ENCODE assay signal across 16 cellular contexts in the genomic region with DNA sequence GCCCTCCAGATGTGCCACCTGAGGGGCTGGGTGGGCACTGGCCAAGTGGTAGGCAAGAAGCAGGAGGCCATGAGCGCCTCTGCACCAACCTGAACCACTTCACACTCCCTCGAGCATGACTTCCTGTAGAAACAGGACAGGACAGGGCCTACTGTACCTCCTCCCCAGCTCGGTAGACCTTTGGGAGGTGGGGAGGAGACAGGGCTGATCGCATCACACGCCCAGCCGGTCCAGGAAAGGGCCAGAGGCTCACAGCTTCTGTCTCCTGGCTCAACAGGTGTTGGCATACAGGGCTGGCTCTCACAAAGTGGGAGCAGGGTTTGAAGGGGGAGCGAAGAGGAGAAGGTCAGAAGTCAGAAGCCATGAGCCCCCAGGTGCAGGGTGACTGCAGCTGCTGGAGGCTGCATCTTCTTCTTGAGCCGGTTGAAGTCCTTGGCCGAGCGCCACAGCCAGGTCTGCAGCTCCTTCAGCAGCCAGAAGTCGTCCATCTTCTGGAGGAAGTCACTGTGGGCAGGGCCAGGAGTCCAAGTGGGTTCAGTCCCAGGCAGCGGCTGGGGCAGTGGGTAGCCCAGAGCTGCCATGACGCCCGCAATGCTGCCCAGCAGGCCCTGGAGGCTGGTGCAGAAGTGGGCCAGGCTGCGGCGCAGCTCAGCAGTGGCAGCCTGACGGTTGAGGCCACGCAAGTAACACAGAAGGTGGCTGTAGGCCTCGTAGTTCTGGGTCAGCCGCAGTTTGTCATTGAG. TPM values are rescaled to one million over a fixed set of nuclear protein-coding genes. Genes with fewer than 3 reads are reported as not detected.
DNase-seq lines count a peak whose midpoint lies in the region; ATAC-seq, FAIRE-seq and TF ChIP-seq lines count a peak whose summit lies in the region.
"Had no signal": no experiment of that assay in that cellular context is flagged by ENCODE, and none has a peak within 500 bp of the region (broad histone marks: within the 10 kb centered on the region; RNA-seq: fewer than 3 reads in every experiment).

No MANE protein-coding gene starts in this region.

- TF ChIP-seq CTCF in K562 (IDR thresholded peaks at IDR 0.05 in 2 of 3, conservative IDR thresholded peaks at IDR 0.05 in 1 of 3; ENCODE audit: insufficient read depth in 2 of 3, low read depth in 1 of 3, low read length in 3 of 3): no peak

- POLR2A ChIA-PET in K562 (lab: Yijun Ruan, JAX): interaction anchor here (0.6 to 1.2 kb wide), 3 partner anchors 11 to 45 kb away, joined by 4 read pairs; a partner anchor contains a TSS
- POLR2A ChIA-PET in naive thymus-derived CD4-positive, alpha-beta T cell (lab: Charles Lee): interaction anchor here (1.1 to 17.2 kb wide), 2 partner anchors 10 to 12 kb away, joined by 3 to 272 read pairs; a partner anchor contains a TSS

- H3K36me3 ChIP-seq in CD4-positive, CD25-positive, alpha-beta regulatory T cell (ENCODE audit: control insufficient read depth, insufficient read depth, low read length): no peaks in the 10 kb centered on the region
- peaks cover 5% of the 10 kb centered on the region; the same call in 1 of the 3 replicates for H3K36me3 ChIP-seq in K562 (ENCODE audit: control insufficient read depth, insufficient read depth, low read length)
- no peaks in the 10 kb centered on the region for H3K36me3 ChIP-seq in naive thymus-derived CD4-positive, alpha-beta T cell (ENCODE audit: control insufficient read depth in 2 of 3, insufficient read depth in 3 of 3, low read length in 3 of 3)

- H3K9me3 Mint-ChIP-seq in CD4-positive, CD25-positive, alpha-beta regulatory T cell: no peaks in the 10 kb centered on the region
- no peaks in the 10 kb centered on the region for H3K9me3 Mint-ChIP-seq in natural killer cell treated with Interleukin-12 subunit alpha and Interleukin-12 subunit beta and Interleukin-15 and Interleukin-18, amount 100 ng/mL, for 72 hours
- no peaks in the 10 kb centered on the region for H3K9me3 Mint-ChIP-seq in naive thymus-derived CD4-positive, alpha-beta T cell

- CTCF ChIA-PET in K562 (lab: Yijun Ruan, JAX; ENCODE audit: low intra/inter-chr PET ratio): no interaction called here
- CTCF ChIA-PET in naive thymus-derived CD4-positive, alpha-beta T cell (lab: Charles Lee): interaction anchor here (0.7 to 16.9 kb wide), 3 partner anchors 11 to 19 kb away, joined by 3 to 495 read pairs (median 3); a partner anchor contains a TSS

- peak; percentile 65 for FAIRE-seq in GM19239 (lab: Jason Lieb, UNC)
- FAIRE-seq in K562 (lab: Jason Lieb, UNC): no peak

- H3K4me3 ChIP-seq in CD4-positive, CD25-positive, alpha-beta regulatory T cell (ENCODE audit: low read depth, low read length): no peak overlapping the region
- H3K4me3 ChIP-seq in K562: no peak overlapping the region
- H3K4me3 ChIP-seq in naive thymus-derived CD4-positive, alpha-beta T cell (ENCODE audit: low read length): no peak overlapping the region
- H3K4me3 ChIP-seq: suprapubic skin had no signal

- 79% methylated on average over 16 of the region's 20 CpGs for WGBS in K562 (ENCODE audit: insufficient coverage, low coverage, missing lambda C conversion rate)

- no peak overlapping the region for H3K27ac ChIP-seq in CD4-positive, CD25-positive, alpha-beta regulatory T cell (ENCODE audit: insufficient read depth, low read length, poor library complexity, severe bottlenecking)
- H3K27ac ChIP-seq in K562 (ENCODE audit: extremely low read depth, low read depth, low read length): no peak overlapping the region
- H3K27ac ChIP-seq in naive thymus-derived CD4-positive, alpha-beta T cell (ENCODE audit: low read depth, low read length): no peak overlapping the region
- H3K27ac ChIP-seq: suprapubic skin, VCaP had no signal

- in situ Hi-C loops in K562 (cut with MboI): no loop called here

- H3K4me3 Mint-ChIP-seq in CD4-positive, CD25-positive, alpha-beta regulatory T cell: peak overlapping the region in 1 of 4 donors; percentile 73
- no peak overlapping the region for H3K4me3 Mint-ChIP-seq in natural killer cell treated with Interleukin-12 subunit alpha and Interleukin-12 subunit beta and Interleukin-15 and Interleukin-18, amount 100 ng/mL, for 72 hours
- peak overlapping the region in 2 of 10 donors; percentile 1 to 31 for H3K4me3 Mint-ChIP-seq in naive thymus-derived CD4-positive, alpha-beta T cell

- no peak overlapping the region for H2AFZ ChIP-seq in K562 (ENCODE audit: low read depth, low read length)

- H3K4me1 ChIP-seq in CD4-positive, CD25-positive, alpha-beta regulatory T cell (ENCODE audit: control insufficient read depth, insufficient read depth, low read length, poor library complexity, severe bottlenecking): peaks cover 12% of the 10 kb centered on the region
- peaks cover 6 to 38% of the 10 kb centered on the region in 2 experiments for H3K4me1 ChIP-seq in K562 (replicated peaks in 1 of 2; ENCODE audit: control insufficient read depth in 2 of 2, insufficient read depth in 2 of 2, low read length in 2 of 2)
- H3K4me1 ChIP-seq in naive thymus-derived CD4-positive, alpha-beta T cell (ENCODE audit: control insufficient read depth in 2 of 2, insufficient read depth in 2 of 2, low read length in 2 of 2): peaks cover 11 to 41% of the 10 kb centered on the region in 2 donors

- no peaks in the 10 kb centered on the region for H3K9me3 ChIP-seq in CD4-positive, CD25-positive, alpha-beta regulatory T cell (ENCODE audit: control insufficient read depth in 2 of 2, low read length in 2 of 2)
- no peaks in the 10 kb centered on the region; the same call in 1 of the 2 replicates for H3K9me3 ChIP-seq in K562 (replicated peaks; ENCODE audit: control insufficient read depth, insufficient read depth, low read depth, low read length)
- H3K9me3 ChIP-seq in naive thymus-derived CD4-positive, alpha-beta T cell (ENCODE audit: control insufficient read depth in 2 of 3, low read length in 3 of 3): no peaks in the 10 kb centered on the region
- H3K9me3 ChIP-seq: suprapubic skin had no signal

- DNase-seq in CD4-positive, CD25-positive, alpha-beta regulatory T cell: no peak
- no peak for DNase-seq in GM19239 (ENCODE audit: insufficient read length, low spot score)
- DNase-seq in K562 (ENCODE audit: extremely low read depth in 1 of 4, low spot score in 3 of 4): no peak
- no peak for DNase-seq in natural killer cell treated with Interleukin-12 subunit alpha and Interleukin-12 subunit beta and Interleukin-15 and Interleukin-18, amount 100 ng/mL, for 72 hours (ENCODE audit: low spot score)
- DNase-seq in naive thymus-derived CD4-positive, alpha-beta T cell: no peak
- no peak for DNase-seq in NCI-H524 (lab: John Stamatoyannopoulos, UW)
- DNase-seq: activated gamma-delta T cell treated with Interleukin-2 at 50 U/mL for 16 hours; Calu3; left colon; NCI-H1694; stimulated activated CD4-positive, alpha-beta T cell treated with anti-CD3 and anti-CD28 coated beads, Interleukin-2, amount 100 ng/mL, for 24 hours had no signal

- no peaks in the 10 kb centered on the region for H3K79me2 ChIP-seq in K562 (ENCODE audit: control insufficient read depth, insufficient read depth, low read length)

- no peaks in the 10 kb centered on the region for H3K9me1 ChIP-seq in K562 (ENCODE audit: control insufficient read depth, insufficient read depth, low read length)

- TF ChIP-seq POLR2A in K562 (conservative IDR thresholded peaks at IDR 0.05): no peak

- no peaks in the 10 kb centered on the region for H3K27me3 ChIP-seq in CD4-positive, CD25-positive, alpha-beta regulatory T cell (ENCODE audit: control insufficient read depth, insufficient read depth, low read length)
- no peaks in the 10 kb centered on the region for H3K27me3 ChIP-seq in K562 (ENCODE audit: control insufficient read depth in 2 of 2, insufficient read depth in 2 of 2, low read length in 2 of 2)
- no peaks in the 10 kb centered on the region for H3K27me3 ChIP-seq in naive thymus-derived CD4-positive, alpha-beta T cell (ENCODE audit: control insufficient read depth in 2 of 2, insufficient read depth in 2 of 2, low read length in 2 of 2)
- H3K27me3 ChIP-seq: suprapubic skin had no signal

- peaks cover 15 to 56% (median 34%) of the 10 kb centered on the region in 4 donors for H3K4me1 Mint-ChIP-seq in CD4-positive, CD25-positive, alpha-beta regulatory T cell
- H3K4me1 Mint-ChIP-seq in natural killer cell treated with Interleukin-12 subunit alpha and Interleukin-12 subunit beta and Interleukin-15 and Interleukin-18, amount 100 ng/mL, for 72 hours (ENCODE audit: low read depth in 2 of 2): peaks cover 42% of the 10 kb centered on the region in 2 donors
- peaks cover 18 to 48% (median 29%) of the 10 kb centered on the region in 7 donors for H3K4me1 Mint-ChIP-seq in naive thymus-derived CD4-positive, alpha-beta T cell

- peaks cover 16% of the 10 kb centered on the region for H3K27me3 Mint-ChIP-seq in CD4-positive, CD25-positive, alpha-beta regulatory T cell
- peaks cover 17 to 25% of the 10 kb centered on the region in 2 donors for H3K27me3 Mint-ChIP-seq in natural killer cell treated with Interleukin-12 subunit alpha and Interleukin-12 subunit beta and Interleukin-15 and Interleukin-18, amount 100 ng/mL, for 72 hours
- H3K27me3 Mint-ChIP-seq in naive thymus-derived CD4-positive, alpha-beta T cell: peaks cover 0 to 59% (median 3%) of the 10 kb centered on the region in 5 donors

- no peaks in the 10 kb centered on the region for H4K20me1 ChIP-seq in K562 (replicated peaks; ENCODE audit: control insufficient read depth, insufficient read depth, low read length)

- no peak for ATAC-seq in CD4-positive, CD25-positive, alpha-beta regulatory T cell (ENCODE audit: low read depth in 2 of 2)
- no peak for ATAC-seq in K562
- no peak for ATAC-seq in natural killer cell treated with Interleukin-12 subunit alpha and Interleukin-12 subunit beta and Interleukin-15 and Interleukin-18, amount 100 ng/mL, for 72 hours
- no peak for ATAC-seq in naive thymus-derived CD4-positive, alpha-beta T cell
- ATAC-seq in HG02798 (IDR thresholded peaks at IDR 0.05; ENCODE audit: poor library complexity, unreplicated experiment): no peak
- ATAC-seq in GM21528 (IDR thresholded peaks at IDR 0.05; ENCODE audit: low FRiP score, unreplicated experiment): no peak
- ATAC-seq: left colon had no signal

- TF ChIP-seq RAD21 in K562 (CRISPR knock-in tag; conservative IDR thresholded peaks at IDR 0.05 in 1 of 2, IDR thresholded peaks at IDR 0.05 in 1 of 2): no peak

- intact Hi-C loops in K562 (cut with micrococcal nuclease): no loop called here
- intact Hi-C loops in naive thymus-derived CD4-positive, alpha-beta T cell (cut with micrococcal nuclease): no loop called here

- peak overlapping the region; percentile 6 to 75 (median 70) for H3K27ac Mint-ChIP-seq in CD4-positive, CD25-positive, alpha-beta regulatory T cell
- peak overlapping the region; percentile 13 to 40 for H3K27ac Mint-ChIP-seq in natural killer cell treated with Interleukin-12 subunit alpha and Interleukin-12 subunit beta and Interleukin-15 and Interleukin-18, amount 100 ng/mL, for 72 hours
- H3K27ac Mint-ChIP-seq in naive thymus-derived CD4-positive, alpha-beta T cell: no peak overlapping the region

- peaks cover 7% of the 10 kb centered on the region for H3K36me3 Mint-ChIP-seq in CD4-positive, CD25-positive, alpha-beta regulatory T cell
- H3K36me3 Mint-ChIP-seq in natural killer cell treated with Interleukin-12 subunit alpha and Interleukin-12 subunit beta and Interleukin-15 and Interleukin-18, amount 100 ng/mL, for 72 hours: no peaks in the 10 kb centered on the region
- H3K36me3 Mint-ChIP-seq in naive thymus-derived CD4-positive, alpha-beta T cell: peaks cover 0 to 7% (median 0%) of the 10 kb centered on the region in 5 donors

- no peak for TF ChIP-seq EP300 in K562 (IDR thresholded peaks at IDR 0.05; ENCODE audit: low read length)

- peak overlapping the region in 1 of 2 experiments; percentile 6; a peak in 1 of 4 replicates for H3K9ac ChIP-seq in K562 (ENCODE audit: insufficient read depth in 1 of 2, low read depth in 2 of 2, low read length in 2 of 2)

- BruUV-seq in K562 (replicated peaks; lab: Mats Ljungman, UMichigan): no TSS peak

- no peak overlapping the region for H3K4me2 ChIP-seq in K562 (ENCODE audit: insufficient read depth, low read length)

RNA-seq across cellular contexts. Expression of a gene that starts 8.4 kb away (rescaled TPM):
- total RNA-seq in CD4-positive, CD25-positive, alpha-beta regulatory T cell: 3.0 TPM
- polyA plus RNA-seq in CD4-positive, CD25-positive, alpha-beta regulatory T cell: 1 to 10 TPM in 1 of 4 donors, under 1 TPM in 3; 0.10 to 1.3 (median 0.40) TPM
- total RNA-seq in K562 (2011; cell fraction: chromatin; rRNA removed; ENCODE audit: low replicate concordance): 4.3 and 8.4 TPM in 2 replicates
- total RNA-seq in K562 (2011; cell fraction: nucleolus; rRNA removed): 3.4 and 5.3 TPM in 2 replicates
- 3.7 and 8.0 TPM in 2 replicates for total RNA-seq in K562 (2011; cell fraction: nucleoplasm; rRNA removed)
- 2.4 and 3.2 TPM in 2 replicates for total RNA-seq in K562 (2014; rRNA removed)
- total RNA-seq in K562 (2014; rRNA removed; fragmentation: Illumina TruSeq; extraction: Trizol): 1.1 and 1.2 TPM in 2 replicates
- total RNA-seq in K562 (2015; rRNA removed; fragmentation: Illumina TruSeq; extraction: Trizol): 1.9 and 2.0 TPM in 2 replicates
- 3.6 and 4.3 TPM in 2 replicates for total RNA-seq in K562 (2021)
- 3.0 and 4.1 TPM in 2 replicates for polyA plus RNA-seq in K562 (2011; rRNA removed)
- polyA plus RNA-seq in K562 (2011; cell fraction: cytosol; rRNA removed): 5.7 and 8.8 TPM in 2 replicates
- 9.3 and 20.8 TPM in 2 replicates for polyA plus RNA-seq in K562 (2011; cell fraction: nucleus; rRNA removed)
- 2.9 and 5.3 TPM in 2 replicates for polyA plus RNA-seq in K562 (2012)
- polyA plus RNA-seq in K562 (2014; fragmentation: Illumina TruSeq; extraction: Trizol): 3.1 and 3.6 TPM in 2 replicates
- under 1 TPM; 0.49 to 0.80 TPM for polyA plus RNA-seq in K562 (2014; fragmentation: Nextera tagmentation; extraction: Ambion mirVana)
- polyA plus RNA-seq in K562 (2014; rRNA removed): 3.8 and 5.8 TPM in 2 replicates
- 0.78 and 2.1 TPM in 2 replicates for polyA minus RNA-seq in K562 (2011; rRNA and poly(A)+ RNA removed)
- 2.4 and 4.2 TPM in 2 replicates for polyA minus RNA-seq in K562 (2011; cell fraction: cytosol; rRNA and poly(A)+ RNA removed)
- polyA minus RNA-seq in K562 (2011; cell fraction: nucleus; rRNA and poly(A)+ RNA removed): 1.7 and 1.8 TPM in 2 replicates
- total RNA-seq in natural killer cell treated with Interleukin-12 subunit alpha and Interleukin-12 subunit beta and Interleukin-15 and Interleukin-18, amount 100 ng/mL, for 72 hours: 1 to 10 TPM; 1.4 to 3.3 TPM
- total RNA-seq in naive thymus-derived CD4-positive, alpha-beta T cell: 1 to 10 TPM in 2 of 5 experiments, under 1 TPM in 3; 0.32 to 7.8 (median 0.70) TPM
- not detected for polyA plus RNA-seq in naive thymus-derived CD4-positive, alpha-beta T cell

RNA-seq across cellular contexts. Expression of a gene that starts 11.6 kb away (rescaled TPM):
- 60.6 TPM for total RNA-seq in CD4-positive, CD25-positive, alpha-beta regulatory T cell
- 100 to 1,000 TPM; 103 to 127 (median 118) TPM for polyA plus RNA-seq in CD4-positive, CD25-positive, alpha-beta regulatory T cell
- 26.2 and 67.4 TPM in 2 replicates for total RNA-seq in K562 (2011; cell fraction: chromatin; rRNA removed; ENCODE audit: low replicate concordance)
- total RNA-seq in K562 (2011; cell fraction: nucleolus; rRNA removed): 64.6 and 81.5 TPM in 2 replicates
- total RNA-seq in K562 (2011; cell fraction: nucleoplasm; rRNA removed): 46.1 and 55.9 TPM in 2 replicates
- total RNA-seq in K562 (2014; rRNA removed): 53.6 and 56.2 TPM in 2 replicates
- total RNA-seq in K562 (2014; rRNA removed; fragmentation: Illumina TruSeq; extraction: Trizol): 8.3 and 9.9 TPM in 2 replicates
- 18.3 and 18.7 TPM in 2 replicates for total RNA-seq in K562 (2015; rRNA removed; fragmentation: Illumina TruSeq; extraction: Trizol)
- 32.7 and 42.1 TPM in 2 replicates for total RNA-seq in K562 (2021)
- 39.4 and 42.2 TPM in 2 replicates for polyA plus RNA-seq in K562 (2011; rRNA removed)
- 73.0 and 175 TPM in 2 replicates for polyA plus RNA-seq in K562 (2011; cell fraction: cytosol; rRNA removed)
- polyA plus RNA-seq in K562 (2011; cell fraction: nucleus; rRNA removed): 55.9 and 110 TPM in 2 replicates
- 66.3 and 137 TPM in 2 replicates for polyA plus RNA-seq in K562 (2012)
- polyA plus RNA-seq in K562 (2014; fragmentation: Illumina TruSeq; extraction: Trizol): 10.6 and 25.7 TPM in 2 replicates
- 1 to 10 TPM; 5.8 to 6.1 TPM for polyA plus RNA-seq in K562 (2014; fragmentation: Nextera tagmentation; extraction: Ambion mirVana)
- polyA plus RNA-seq in K562 (2014; rRNA removed): 64.5 and 69.7 TPM in 2 replicates
- polyA minus RNA-seq in K562 (2011; rRNA and poly(A)+ RNA removed): 6.7 and 10.2 TPM in 2 replicates
- 21.3 and 21.8 TPM in 2 replicates for polyA minus RNA-seq in K562 (2011; cell fraction: cytosol; rRNA and poly(A)+ RNA removed)
- 27.2 and 29.6 TPM in 2 replicates for polyA minus RNA-seq in K562 (2011; cell fraction: nucleus; rRNA and poly(A)+ RNA removed)
- 10 to 100 TPM; 25.7 to 46.4 TPM for total RNA-seq in natural killer cell treated with Interleukin-12 subunit alpha and Interleukin-12 subunit beta and Interleukin-15 and Interleukin-18, amount 100 ng/mL, for 72 hours
- 100 to 1,000 TPM in 1 of 5 experiments, 10 to 100 TPM in 4; 59.9 to 104 (median 76.1) TPM for total RNA-seq in naive thymus-derived CD4-positive, alpha-beta T cell
- polyA plus RNA-seq in naive thymus-derived CD4-positive, alpha-beta T cell: 100 to 1,000 TPM in 1 of 2 donors, 10 to 100 TPM in 1; 98.9 to 116 TPM

RNA-seq across cellular contexts. Expression of a gene that starts 26.8 kb away (rescaled TPM):
- total RNA-seq in CD4-positive, CD25-positive, alpha-beta regulatory T cell: 27.5 TPM
- 1 to 10 TPM; 3.5 to 6.7 (median 6.4) TPM for polyA plus RNA-seq in CD4-positive, CD25-positive, alpha-beta regulatory T cell
- total RNA-seq in K562 (2011; cell fraction: chromatin; rRNA removed; ENCODE audit: low replicate concordance): 59.7 and 169 TPM in 2 replicates
- total RNA-seq in K562 (2011; cell fraction: nucleolus; rRNA removed): 116 and 126 TPM in 2 replicates
- total RNA-seq in K562 (2011; cell fraction: nucleoplasm; rRNA removed): 63.0 and 77.4 TPM in 2 replicates
- total RNA-seq in K562 (2014; rRNA removed) (17.1 and 25.1 TPM in 2 replicates), K562 (2014; rRNA removed; fragmentation: Illumina TruSeq; extraction: Trizol) (5.7 and 6.7 TPM in 2 replicates), K562 (2015; rRNA removed; fragmentation: Illumina TruSeq; extraction: Trizol) (15.3 and 16.1 TPM in 2 replicates), K562 (2021) (33.3 and 41.2 TPM in 2 replicates)
- polyA plus RNA-seq in K562 (2011; rRNA removed) (16.0 and 30.7 TPM in 2 replicates), K562 (2014; fragmentation: Illumina TruSeq; extraction: Trizol) (27.3 and 29.2 TPM in 2 replicates), K562 (2014; fragmentation: Nextera tagmentation; extraction: Ambion mirVana) (1 to 10 TPM; 1.4 to 1.5 TPM), K562 (2014; rRNA removed) (35.9 and 39.7 TPM in 2 replicates)
- polyA plus RNA-seq in K562 (2011; cell fraction: cytosol; rRNA removed): 23.8 and 34.6 TPM in 2 replicates
- polyA plus RNA-seq in K562 (2011; cell fraction: nucleus; rRNA removed): 98.1 and 127 TPM in 2 replicates
- polyA plus RNA-seq in K562 (2012): 33.0 and 38.6 TPM in 2 replicates
- polyA minus RNA-seq in K562 (2011; rRNA and poly(A)+ RNA removed): 5.2 and 7.3 TPM in 2 replicates
- 15.1 and 20.2 TPM in 2 replicates for polyA minus RNA-seq in K562 (2011; cell fraction: cytosol; rRNA and poly(A)+ RNA removed)
- polyA minus RNA-seq in K562 (2011; cell fraction: nucleus; rRNA and poly(A)+ RNA removed): 22.5 and 24.4 TPM in 2 replicates
- 10 to 100 TPM; 25.9 to 47.8 TPM for total RNA-seq in natural killer cell treated with Interleukin-12 subunit alpha and Interleukin-12 subunit beta and Interleukin-15 and Interleukin-18, amount 100 ng/mL, for 72 hours
- 10 to 100 TPM; 25.6 to 48.0 (median 45.0) TPM for total RNA-seq in naive thymus-derived CD4-positive, alpha-beta T cell
- polyA plus RNA-seq in naive thymus-derived CD4-positive, alpha-beta T cell: 1 to 10 TPM; 6.3 to 7.2 TPM

RNA-seq across cellular contexts. Expression of a gene that starts 36.7 kb away (rescaled TPM):
- total RNA-seq in CD4-positive, CD25-positive, alpha-beta regulatory T cell: 160 TPM
- 100 to 1,000 TPM; 547 to 762 (median 622) TPM for polyA plus RNA-seq in CD4-positive, CD25-positive, alpha-beta regulatory T cell
- 37.0 and 127 TPM in 2 replicates for total RNA-seq in K562 (2011; cell fraction: chromatin; rRNA removed; ENCODE audit: low replicate concordance)
- 133 and 148 TPM in 2 replicates for total RNA-seq in K562 (2011; cell fraction: nucleolus; rRNA removed)
- total RNA-seq in K562 (2011; cell fraction: nucleoplasm; rRNA removed): 56.8 and 75.5 TPM in 2 replicates
- total RNA-seq in K562 (2014; rRNA removed) (228 and 302 TPM in 2 replicates), K562 (2014; rRNA removed; fragmentation: Illumina TruSeq; extraction: Trizol) (104 and 122 TPM in 2 replicates), K562 (2015; rRNA removed; fragmentation: Illumina TruSeq; extraction: Trizol) (188 and 200 TPM in 2 replicates), K562 (2021) (235 and 242 TPM in 2 replicates)
- polyA plus RNA-seq in K562 (2011; rRNA removed) (167 and 176 TPM in 2 replicates), K562 (2014; fragmentation: Illumina TruSeq; extraction: Trizol) (205 and 253 TPM in 2 replicates), K562 (2014; fragmentation: Nextera tagmentation; extraction: Ambion mirVana) (10 to 100 TPM; 18.2 to 51.4 TPM), K562 (2014; rRNA removed) (191 and 208 TPM in 2 replicates)
- 324 and 501 TPM in 2 replicates for polyA plus RNA-seq in K562 (2011; cell fraction: cytosol; rRNA removed)
- polyA plus RNA-seq in K562 (2011; cell fraction: nucleus; rRNA removed): 128 and 201 TPM in 2 replicates
- 225 and 287 TPM in 2 replicates for polyA plus RNA-seq in K562 (2012)
- polyA minus RNA-seq in K562 (2011; rRNA and poly(A)+ RNA removed): 80.8 and 116 TPM in 2 replicates
- 120 and 127 TPM in 2 replicates for polyA minus RNA-seq in K562 (2011; cell fraction: cytosol; rRNA and poly(A)+ RNA removed)
- 44.8 and 70.1 TPM in 2 replicates for polyA minus RNA-seq in K562 (2011; cell fraction: nucleus; rRNA and poly(A)+ RNA removed)
- total RNA-seq in natural killer cell treated with Interleukin-12 subunit alpha and Interleukin-12 subunit beta and Interleukin-15 and Interleukin-18, amount 100 ng/mL, for 72 hours: 100 to 1,000 TPM; 317 to 378 TPM
- total RNA-seq in naive thymus-derived CD4-positive, alpha-beta T cell: 100 to 1,000 TPM in 4 of 5 experiments, 10 to 100 TPM in 1; 83.0 to 339 (median 122) TPM
- 100 to 1,000 TPM; 350 to 363 TPM for polyA plus RNA-seq in naive thymus-derived CD4-positive, alpha-beta T cell

RNA-seq across cellular contexts. Expression of a gene that starts 38.9 kb away (rescaled TPM):
- total RNA-seq in CD4-positive, CD25-positive, alpha-beta regulatory T cell: 312 TPM
- 100 to 1,000 TPM; 328 to 504 (median 378) TPM for polyA plus RNA-seq in CD4-positive, CD25-positive, alpha-beta regulatory T cell
- 0.39 and 3.0 TPM in 2 replicates for total RNA-seq in K562 (2011; cell fraction: chromatin; rRNA removed; ENCODE audit: low replicate concordance)
- total RNA-seq in K562 (2011; cell fraction: nucleolus; rRNA removed): 1.8 and 3.3 TPM in 2 replicates
- 0.81 and 1.9 TPM in 2 replicates for total RNA-seq in K562 (2011; cell fraction: nucleoplasm; rRNA removed)
- 0.68 and 1.1 TPM in 2 replicates for total RNA-seq in K562 (2014; rRNA removed)
- 0.22 and 0.26 TPM in 2 replicates for total RNA-seq in K562 (2014; rRNA removed; fragmentation: Illumina TruSeq; extraction: Trizol)
- total RNA-seq in K562 (2015; rRNA removed; fragmentation: Illumina TruSeq; extraction: Trizol): 0.90 and 1.1 TPM in 2 replicates
- 1.2 and 1.5 TPM in 2 replicates for total RNA-seq in K562 (2021)
- 0.95 and 1.1 TPM in 2 replicates for polyA plus RNA-seq in K562 (2011; rRNA removed)
- polyA plus RNA-seq in K562 (2011; cell fraction: cytosol; rRNA removed): 1.1 and 2.0 TPM in 2 replicates
- polyA plus RNA-seq in K562 (2011; cell fraction: nucleus; rRNA removed): 8.2 and 12.2 TPM in 2 replicates
- 1.2 and 2.3 TPM in 2 replicates for polyA plus RNA-seq in K562 (2012)
- 0.16 and 0.71 TPM in 2 replicates for polyA plus RNA-seq in K562 (2014; fragmentation: Illumina TruSeq; extraction: Trizol)
- not detected for polyA plus RNA-seq in K562 (2014; fragmentation: Nextera tagmentation; extraction: Ambion mirVana)
- polyA plus RNA-seq in K562 (2014; rRNA removed): 0.93 and 1.7 TPM in 2 replicates
- 0.27 and 0.53 TPM in 2 replicates for polyA minus RNA-seq in K562 (2011; rRNA and poly(A)+ RNA removed)
- not detected in 2 replicates for polyA minus RNA-seq in K562 (2011; cell fraction: cytosol; rRNA and poly(A)+ RNA removed)
- polyA minus RNA-seq in K562 (2011; cell fraction: nucleus; rRNA and poly(A)+ RNA removed): 1.8 and 2.3 TPM in 2 replicates
- 10 to 100 TPM; 79.5 to 88.8 TPM for total RNA-seq in natural killer cell treated with Interleukin-12 subunit alpha and Interleukin-12 subunit beta and Interleukin-15 and Interleukin-18, amount 100 ng/mL, for 72 hours
- total RNA-seq in naive thymus-derived CD4-positive, alpha-beta T cell: 100 to 1,000 TPM; 243 to 425 (median 346) TPM
- polyA plus RNA-seq in naive thymus-derived CD4-positive, alpha-beta T cell: 100 to 1,000 TPM; 225 to 366 TPM
- total RNA-seq: Calu3, osteocyte had no signal

Comparison
In these comparisons a context has a peak if more than half of its experiments do, and no peak if none do; other contexts are left out.
1. H3K27ac Mint-ChIP-seq: peak in CD4-positive, CD25-positive, alpha-beta regulatory T cell (3 of 3) and natural killer cell treated with Interleukin-12 subunit alpha and Interleukin-12 subunit beta and Interleukin-15 and Interleukin-18, amount 100 ng/mL, for 72 hours (2 of 2); none in naive thymus-derived CD4-positive, alpha-beta T cell (0 of 9).